ENCODE assay signal across 30 cellular contexts in genomic region chr14:73289308-73289707, GRCh38. TPM values are rescaled to one million over a fixed set of nuclear protein-coding genes. Genes with fewer than 3 reads are reported as not detected.
A peak's percentile ranks its signal among the peaks of the same experiment; 100 is the strongest.
DNase-seq lines count a peak whose midpoint lies in the region; ATAC-seq and TF ChIP-seq lines count a peak whose summit lies in the region.
"Had no signal": no experiment of that assay in that cellular context is flagged by ENCODE, and none has a peak within 500 bp of the region (broad histone marks: within the 10 kb centered on the region; RNA-seq: fewer than 3 reads in every experiment).

No MANE protein-coding gene starts in this region.

- H3K79me1 ChIP-seq in neuronal stem cell (ENCODE audit: low read depth, low read length): no peaks in the 10 kb centered on the region

- no peak overlapping the region for H4K8ac ChIP-seq in neuronal stem cell (ENCODE audit: low read depth, low read length)

- H3K4me3 ChIP-seq in GM12865 (ENCODE audit: low read depth, low read length) (no peak overlapping the region), neutrophil (ENCODE audit: low read depth in 1 of 2, low read length in 1 of 2) (no peak overlapping the region), neuronal stem cell (ENCODE audit: low read length in 2 of 2) (no peak overlapping the region)
- H3K4me3 ChIP-seq: right lobe of liver, thyroid gland had no signal

- no peak for TF ChIP-seq CTCF in GM12865 (IDR thresholded peaks at IDR 0.05; ENCODE audit: insufficient read depth, low read depth, low read length, missing control alignments)
- TF ChIP-seq CTCF in HFFc6 (IDR thresholded peaks at IDR 0.05): no peak
- no peak for TF ChIP-seq CTCF in neutrophil (IDR thresholded peaks at IDR 0.05)

- no peaks in the 10 kb centered on the region for H3K9me3 ChIP-seq in neutrophil
- no peaks in the 10 kb centered on the region for H3K9me3 ChIP-seq in neuronal stem cell (replicated peaks in 1 of 2; ENCODE audit: control insufficient read depth in 2 of 2, insufficient read depth in 1 of 2, low read depth in 1 of 2, low read length in 2 of 2)
- H3K9me3 ChIP-seq: BE2C, right lobe of liver, SK-N-SH, thyroid gland had no signal

- H3K9ac ChIP-seq in neuronal stem cell (ENCODE audit: low read depth, low read length, poor library complexity): no peak overlapping the region
- H3K9ac ChIP-seq: SK-N-SH had no signal

- no peak overlapping the region for H2AK5ac ChIP-seq in neuronal stem cell (ENCODE audit: low read depth, low read length)

- H3K4me2 ChIP-seq in neuronal stem cell (ENCODE audit: insufficient read depth, low read length, poor library complexity, severe bottlenecking): no peak overlapping the region
- H3K4me2 ChIP-seq: SK-N-SH had no signal

- H2BK5ac ChIP-seq in neuronal stem cell (ENCODE audit: low read length): no peak overlapping the region

- no peaks in the 10 kb centered on the region for H3K27me3 ChIP-seq in neutrophil
- H3K27me3 ChIP-seq in neuronal stem cell (ENCODE audit: control insufficient read depth in 3 of 3, insufficient read depth in 3 of 3, low read depth in 1 of 3, low read length in 3 of 3): no peaks in the 10 kb centered on the region
- H3K27me3 ChIP-seq: BE2C, right lobe of liver, thyroid gland had no signal

- H2BK15ac ChIP-seq in neuronal stem cell (ENCODE audit: low read length): no peak overlapping the region

- H3K4me1 ChIP-seq in neutrophil (ENCODE audit: control insufficient read depth in 1 of 2, insufficient read depth in 1 of 2, low read depth in 1 of 2, low read length in 1 of 2) (no peaks in the 10 kb centered on the region), neuronal stem cell (ENCODE audit: control insufficient read depth in 2 of 2, insufficient read depth in 1 of 2, low read depth in 1 of 2, low read length in 2 of 2) (no peaks in the 10 kb centered on the region)
- H3K4me1 ChIP-seq: BE2C had no signal

- no peak overlapping the region for H4K91ac ChIP-seq in neuronal stem cell (ENCODE audit: low read depth, low read length, poor library complexity)

- no peak overlapping the region for H3K4me3 Mint-ChIP-seq in HFFc6
- peak overlapping the region; percentile 40 for H3K4me3 Mint-ChIP-seq in activated T-helper 17 cell treated with anti-CD3 and anti-CD28 coated beads, Interleukin-2, amount 50 U/mL, for 72 hours
- H3K4me3 Mint-ChIP-seq: activated naive CD4-positive, alpha-beta T cell treated with anti-CD3 and anti-CD28 coated beads, Interleukin-2, amount 10 ng/mL, durations not matched to agents 7 days and 5 days; brain; immature natural killer cell had no signal

- H2BK12ac ChIP-seq in neuronal stem cell (ENCODE audit: low read length): no peak overlapping the region

- peak overlapping the region; percentile 23; the same call in 1 of the 2 replicates for H3K27ac Mint-ChIP-seq in HFFc6
- no peak overlapping the region for H3K27ac Mint-ChIP-seq in activated T-helper 17 cell treated with anti-CD3 and anti-CD28 coated beads, Interleukin-2, amount 50 U/mL, for 72 hours
- H3K27ac Mint-ChIP-seq: activated naive CD4-positive, alpha-beta T cell treated with anti-CD3 and anti-CD28 coated beads, Interleukin-2, amount 10 ng/mL, durations not matched to agents 7 days and 5 days; activated T-cell treated with anti-CD3 and anti-CD28 coated beads, Interleukin-2, amount 50 U/mL, for 72 hours; brain; progenitor cell of endocrine pancreas; stimulated activated naive CD8-positive, alpha-beta T cell treated with anti-CD3 and anti-CD28 coated beads, Interleukin-15, amount 100 ng/mL, for 72 hours had no signal

- H3K27ac ChIP-seq in neutrophil (peak overlapping the region; percentile 27), neuronal stem cell (replicated peaks; ENCODE audit: low read length) (no peak overlapping the region)
- H3K27ac ChIP-seq: right lobe of liver had no signal

- no peak overlapping the region for H3K18ac ChIP-seq in neuronal stem cell (ENCODE audit: low read length)

- no peak overlapping the region for H2AFZ ChIP-seq in neuronal stem cell (ENCODE audit: low read length)

- no CpG with 5 or more reads among the region's 3 CpGs for WGBS in neuronal stem cell (ENCODE audit: extremely low coverage in 2 of 2, insufficient read length in 2 of 2, insufficient replicate concordance in 1 of 2), 2 donors

- peaks cover 23% of the 10 kb centered on the region for H3K4me1 Mint-ChIP-seq in HFFc6 (ENCODE audit: low read depth)
- H3K4me1 Mint-ChIP-seq in activated T-helper 17 cell treated with anti-CD3 and anti-CD28 coated beads, Interleukin-2, amount 50 U/mL, for 72 hours: peaks cover 36% of the 10 kb centered on the region

- H3K36me3 Mint-ChIP-seq in HFFc6 (ENCODE audit: low read depth): peaks cover 18% of the 10 kb centered on the region
- peaks cover 81% of the 10 kb centered on the region for H3K36me3 Mint-ChIP-seq in activated T-helper 17 cell treated with anti-CD3 and anti-CD28 coated beads, Interleukin-2, amount 50 U/mL, for 72 hours (ENCODE audit: low read depth)

- H2BK120ac ChIP-seq in neuronal stem cell (ENCODE audit: low read depth, low read length): no peak overlapping the region

- H3K4ac ChIP-seq in neuronal stem cell (ENCODE audit: low read length): no peak overlapping the region

- H3K36me3 ChIP-seq in neutrophil (peaks cover 99% of the 10 kb centered on the region), neuronal stem cell (replicated peaks in 1 of 2; ENCODE audit: control insufficient read depth in 2 of 2, insufficient read depth in 2 of 2, low read length in 2 of 2) (peaks cover 4 to 38% of the 10 kb centered on the region in 2 donors)

- ATAC-seq in activated T-helper 17 cell treated with anti-CD3 and anti-CD28 coated beads, Interleukin-2, amount 50 U/mL, for 72 hours (replicated peaks): no peak
- no peak for ATAC-seq in stimulated activated naive CD8-positive, alpha-beta T cell treated with anti-CD3 and anti-CD28 coated beads, Interleukin-15, Interleukin-2, amounts not matched to agents 100 U/mL and 50 U/mL, for 24 hours
- ATAC-seq: left colon, right lobe of liver, Right ventricle myocardium inferior had no signal

- no peak overlapping the region for H3K23ac ChIP-seq in neuronal stem cell (ENCODE audit: low read depth, low read length, poor library complexity)

- no peaks in the 10 kb centered on the region; the same call in none of the 2 replicates for H3K27me3 Mint-ChIP-seq in HFFc6 (ENCODE audit: insufficient read depth)
- H3K27me3 Mint-ChIP-seq in activated T-helper 17 cell treated with anti-CD3 and anti-CD28 coated beads, Interleukin-2, amount 50 U/mL, for 72 hours: no peaks in the 10 kb centered on the region
- H3K27me3 Mint-ChIP-seq: activated naive CD4-positive, alpha-beta T cell treated with anti-CD3 and anti-CD28 coated beads, Interleukin-2, amount 10 ng/mL, durations not matched to agents 7 days and 5 days; brain; progenitor cell of endocrine pancreas; stimulated activated naive CD8-positive, alpha-beta T cell treated with anti-CD3 and anti-CD28 coated beads, Interleukin-15, amount 100 ng/mL, for 72 hours had no signal

- H3K14ac ChIP-seq in neuronal stem cell (ENCODE audit: low read length): no peak overlapping the region

- H3K9me3 Mint-ChIP-seq in HFFc6: no peaks in the 10 kb centered on the region
- no peaks in the 10 kb centered on the region for H3K9me3 Mint-ChIP-seq in activated T-helper 17 cell treated with anti-CD3 and anti-CD28 coated beads, Interleukin-2, amount 50 U/mL, for 72 hours
- H3K9me3 Mint-ChIP-seq: activated naive CD4-positive, alpha-beta T cell treated with anti-CD3 and anti-CD28 coated beads, Interleukin-2, amount 10 ng/mL, durations not matched to agents 7 days and 5 days; activated T-cell treated with anti-CD3 and anti-CD28 coated beads, Interleukin-2, amount 50 U/mL, for 72 hours; brain; immature natural killer cell; stimulated activated naive CD8-positive, alpha-beta T cell treated with anti-CD3 and anti-CD28 coated beads, Interleukin-15, amount 100 ng/mL, for 72 hours had no signal

- DNase-seq in GM12865 (ENCODE audit: low read depth) (peak; percentile 47), HFFc6 (no peak), germinal center (ENCODE audit: low spot score) (no peak), neuronal stem cell (ENCODE audit: low spot score) (no peak)
- DNase-seq in stimulated activated naive CD8-positive, alpha-beta T cell treated with anti-CD3 and anti-CD28 coated beads, Interleukin-15, Interleukin-2, amounts not matched to agents 100 U/mL and 50 U/mL, for 24 hours: no peak
- DNase-seq: ACHN; activated CD4-positive, alpha-beta T cell treated with anti-CD3 and anti-CD28 coated beads, Interleukin-2, amount 50 U/mL, for 4 hours; activated CD4-positive, CD25-positive, alpha-beta regulatory T cell; activated naive CD4-positive, alpha-beta T cell treated with anti-CD3 and anti-CD28 coated beads, Interleukin-2, amount 10 ng/mL, durations not matched to agents 7 days and 5 days; activated T-cell treated with anti-CD3 and anti-CD28 coated beads, Interleukin-2, amount 50 U/mL, for 72 hours; BE2C; cerebellar nuclear complex; DMS 273 treated with DMSO at 0.1 percent for 48 hours; hypothalamus; immature natural killer cell; left colon; NCI-H1105 treated with DMSO at 0.1 percent for 48 hours; NCI-H1930; NCI-H2227 treated with DMSO at 0.1 percent for 48 hours; NCI-H526; right lobe of liver; SK-N-SH; stimulated activated CD8-positive, alpha-beta memory T cell treated with anti-CD3 and anti-CD28 coated beads, Interleukin-4, amount 100 ng/mL, for 48 hours; stimulated activated naive CD8-positive, alpha-beta T cell treated with anti-CD3 and anti-CD28 coated beads, Interleukin-15, amount 100 ng/mL, for 72 hours; thyroid gland had no signal

RNA-seq across cellular contexts. Expression of gene PAPLN, which starts 52.0 kb away (rescaled TPM):
- 1 to 10 TPM; 1.5 to 3.0 (median 2.3) TPM for total RNA-seq in HFFc6 (2021; fragmentation: NEBNext Ultra II Directional; extraction: Animal tissue kit (Norgen Biotek cat#: 25700))
- 1 to 10 TPM in 1 of 2 donors, under 1 TPM in 1; 0.19 to 1.1 TPM for total RNA-seq in activated T-helper 17 cell treated with anti-CD3 and anti-CD28 coated beads, Interleukin-2, amount 50 U/mL, for 72 hours
- polyA plus RNA-seq in neuronal stem cell (2013, experiment 1 of 2): 15.1 TPM
- 15.7 TPM for polyA plus RNA-seq in neuronal stem cell (2013, experiment 2 of 2)
